1 cellular context compared by ENCODE assay signal in the genomic region with DNA sequence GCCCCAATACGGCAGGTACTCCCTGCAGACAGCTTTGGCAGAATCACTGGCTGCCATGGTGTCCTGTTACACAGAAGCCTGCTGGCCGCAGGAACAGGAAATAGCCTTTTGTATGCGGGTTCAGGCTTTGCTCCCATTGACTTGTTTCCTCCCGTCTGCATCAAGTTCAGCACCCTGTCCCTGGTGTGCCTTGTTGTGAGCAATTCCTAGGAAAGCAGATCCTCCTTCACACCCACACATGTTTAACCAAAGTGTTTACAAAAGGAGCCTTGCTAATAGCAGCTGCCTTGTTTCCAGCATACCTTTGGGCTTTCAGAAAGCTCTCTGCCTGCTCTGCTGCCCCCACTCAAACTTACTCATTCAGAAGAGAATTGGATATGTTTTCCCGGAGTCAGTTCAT.
A peak's percentile ranks its signal among the peaks of the same experiment; 100 is the strongest.
TF ChIP-seq lines count a peak whose summit lies in the region.

No MANE protein-coding gene starts in this region.

TF ChIP-seq in SK-N-SH, 30 proteins besides CTCF, POLR2A, EP300 and RAD21 (continued from another document):
- no peak for TF ChIP-seq NFIC (IDR thresholded peaks at IDR 0.05; ENCODE audit: borderline replicate concordance)
- no peak for TF ChIP-seq JUND (IDR thresholded peaks at IDR 0.05)
- TF ChIP-seq CHD2 (IDR thresholded peaks at IDR 0.05; ENCODE audit: low read length, partially characterized antibody) = no peak
- TF ChIP-seq, protein P1, sequence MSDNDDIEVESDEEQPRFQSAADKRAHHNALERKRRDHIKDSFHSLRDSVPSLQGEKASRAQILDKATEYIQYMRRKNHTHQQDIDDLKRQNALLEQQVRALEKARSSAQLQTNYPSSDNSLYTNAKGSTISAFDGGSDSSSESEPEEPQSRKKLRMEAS (IDR thresholded peaks at IDR 0.05; ENCODE audit: low read depth) = 0 out of 2 replicates have a peak, but pooled peaks have one; percentile 17
